Comparison of ENCODE assay signal across 9 cellular contexts in the genomic region with DNA sequence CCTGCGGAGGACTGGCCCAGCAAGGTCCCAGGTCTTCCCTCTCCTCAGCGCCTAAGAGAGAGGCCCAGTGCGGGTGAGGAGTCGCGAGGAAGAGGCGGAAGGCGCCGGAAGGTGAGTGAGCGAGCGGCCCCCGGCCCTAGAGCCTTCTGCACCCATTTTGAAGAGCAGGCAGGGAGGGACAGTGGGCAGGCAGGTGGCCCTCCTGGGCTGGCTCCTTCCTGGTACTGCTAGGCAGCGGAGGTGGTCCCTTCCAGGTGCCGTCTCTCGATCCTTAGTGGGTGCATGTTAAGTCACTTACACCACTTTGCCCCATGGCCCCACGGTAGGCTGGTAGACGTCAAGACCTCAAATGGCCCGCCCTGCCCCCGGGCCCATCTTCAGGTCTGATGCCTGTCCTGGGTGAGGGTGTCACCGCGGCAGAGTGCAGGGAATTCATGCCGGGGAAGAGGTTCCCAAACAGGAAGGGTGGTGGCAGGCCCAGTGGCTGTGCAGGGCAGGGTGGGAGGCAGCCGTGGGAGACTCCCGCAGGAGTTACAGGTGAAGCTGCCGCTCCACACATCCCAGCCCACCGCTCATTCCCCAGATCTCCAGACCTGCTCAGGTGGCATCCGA. TPM values are rescaled to one million over a fixed set of nuclear protein-coding genes. Genes with fewer than 3 reads are reported as not detected.
DNase-seq lines count a peak whose midpoint lies in the region; ATAC-seq and TF ChIP-seq lines count a peak whose summit lies in the region.
"Had no signal": no experiment of that assay in that cellular context is flagged by ENCODE, and none has a peak within 500 bp of the region (broad histone marks: within the 10 kb centered on the region; RNA-seq: fewer than 3 reads in every experiment).

No MANE protein-coding gene starts in this region.

- H3K27me3 Mint-ChIP-seq in neural progenitor cell (ENCODE audit: insufficient read depth, low read depth) = peaks cover 45% of the 10 kb centered on the region

- H3K9ac ChIP-seq in BLaER1 = no peak overlapping the region
- peak overlapping the region; percentile 55; the same call in 1 of the 2 replicates for H3K9ac ChIP-seq in MM.1S (ENCODE audit: low read length)
- no peak overlapping the region for H3K9ac ChIP-seq in neural progenitor cell

- no peak overlapping the region for H3K27ac Mint-ChIP-seq in neural progenitor cell

- H3K27ac ChIP-seq in BLaER1 (no peak overlapping the region), MM.1S (ENCODE audit: low read length) (no peak overlapping the region), neural progenitor cell (no peak overlapping the region)

- ATAC-seq in HG03097 (IDR thresholded peaks at IDR 0.05; ENCODE audit: low FRiP score, unreplicated experiment) (no peak), HG02973 (IDR thresholded peaks at IDR 0.05; ENCODE audit: unreplicated experiment) (no peak)

- H3K4me1 Mint-ChIP-seq in neural progenitor cell = peaks cover 42% of the 10 kb centered on the region

- peaks cover 4% of the 10 kb centered on the region for H3K9me3 Mint-ChIP-seq in neural progenitor cell

- H2AFZ ChIP-seq in MM.1S (ENCODE audit: low read length) = peak overlapping the region; percentile 62
- H2AFZ ChIP-seq in neural progenitor cell (replicated peaks) = peak overlapping the region; percentile 98

- H3K4me1 ChIP-seq in BLaER1 (peaks cover 26% of the 10 kb centered on the region), MM.1S (ENCODE audit: low read length) (no peaks in the 10 kb centered on the region), neural progenitor cell (peaks cover 8% of the 10 kb centered on the region)

- H4K20me1 ChIP-seq in BLaER1 (peaks cover 28% of the 10 kb centered on the region; the same call in 1 of the 2 replicates), MM.1S (ENCODE audit: insufficient read depth, low read length) (no peaks in the 10 kb centered on the region), neural progenitor cell (ENCODE audit: low read depth) (no peaks in the 10 kb centered on the region)

- peak overlapping the region; percentile 57 for H3K4me3 Mint-ChIP-seq in neural progenitor cell

- DNase-seq in MM.1S (no peak), epithelial cell of proximal tubule (ENCODE audit: low read depth) (no peak), neural progenitor cell (ENCODE audit: low spot score) (no peak), T-helper 9 cell (no peak), H4 (ENCODE audit: low spot score) (no peak)

- H3K79me2 ChIP-seq in MM.1S (ENCODE audit: low read length) (no peaks in the 10 kb centered on the region), neural progenitor cell (ENCODE audit: low read depth) (no peaks in the 10 kb centered on the region)

- H3K9me2 ChIP-seq in MM.1S (replicated peaks; ENCODE audit: insufficient read depth, low read length) = no peaks in the 10 kb centered on the region

- H3K27me3 ChIP-seq in BLaER1 (peaks cover 64% of the 10 kb centered on the region), MM.1S (replicated peaks; ENCODE audit: insufficient read depth, low read length) (peaks cover 15% of the 10 kb centered on the region; the same call in 1 of the 2 replicates), neural progenitor cell (peaks cover 58% of the 10 kb centered on the region)

- H3F3A ChIP-seq in MM.1S (ENCODE audit: insufficient read depth, low read length) (no peaks in the 10 kb centered on the region), neural progenitor cell (ENCODE audit: low read depth) (peaks cover 9% of the 10 kb centered on the region)

- H3K36me3 ChIP-seq in BLaER1 (no peaks in the 10 kb centered on the region), MM.1S (replicated peaks; ENCODE audit: insufficient read depth, low read length) (no peaks in the 10 kb centered on the region), neural progenitor cell (no peaks in the 10 kb centered on the region)

- TF ChIP-seq CTCF in MM.1S (IDR thresholded peaks at IDR 0.05; ENCODE audit: low read length) (no peak), epithelial cell of proximal tubule (conservative IDR thresholded peaks at IDR 0.05; ENCODE audit: low read depth, low read length) (no peak), neural progenitor cell (IDR thresholded peaks at IDR 0.05) (no peak)

- H3K9me3 ChIP-seq in BLaER1 (no peaks in the 10 kb centered on the region), MM.1S (replicated peaks; ENCODE audit: insufficient read depth, low read length) (no peaks in the 10 kb centered on the region), neural progenitor cell (ENCODE audit: low read depth) (no peaks in the 10 kb centered on the region)

- peaks cover 4% of the 10 kb centered on the region for H3K36me3 Mint-ChIP-seq in neural progenitor cell

- H3K4me2 ChIP-seq in BLaER1 (peak overlapping the region; percentile 84), MM.1S (ENCODE audit: low read depth, low read length) (peak overlapping the region; percentile 71; the same call in 1 of the 2 replicates), neural progenitor cell (peak overlapping the region; percentile 99)

- H3K4me3 ChIP-seq in BLaER1 = peak overlapping the region; percentile 62
- peak overlapping the region; percentile 68 for H3K4me3 ChIP-seq in MM.1S (ENCODE audit: low read length)
- H3K4me3 ChIP-seq in epithelial cell of proximal tubule (ENCODE audit: low read depth, low read length) = peak overlapping the region; percentile 43
- peak overlapping the region; percentile 65 for H3K4me3 ChIP-seq in neural progenitor cell

RNA-seq across cellular contexts. Expression of gene PAK6, which starts 14.4 kb away (rescaled TPM):
- total RNA-seq in epithelial cell of proximal tubule (4.5 and 7.1 TPM in 2 replicates), neural progenitor cell (ENCODE audit: low replicate concordance) (0.90 TPM in 1 of 2 replicates, not detected in the other)
- 2.4 TPM in 1 of 2 replicates, not detected in the other for total RNA-seq in H4 (2014; rRNA removed; shearing (Covaris generic))

RNA-seq across cellular contexts. Expression of gene ANKRD63, which starts 29.6 kb away (rescaled TPM):
- total RNA-seq in epithelial cell of proximal tubule = 0.22 TPM in 1 of 2 replicates, not detected in the other
- total RNA-seq in neural progenitor cell (ENCODE audit: low replicate concordance) = not detected in 2 replicates
- total RNA-seq in H4 (2014; rRNA removed; shearing (Covaris generic)) = 0.37 TPM in 1 of 2 replicates, not detected in the other
- total RNA-seq: M059J had no signal

RNA-seq across cellular contexts. Expression of gene PLCB2, which starts 54.5 kb away (rescaled TPM):
- total RNA-seq in epithelial cell of proximal tubule = 0.81 and 1.2 TPM in 2 replicates
- total RNA-seq in neural progenitor cell (ENCODE audit: low replicate concordance) = 0.56 and 2.1 TPM in 2 replicates
- 1.6 and 2.4 TPM in 2 replicates for total RNA-seq in H4 (2014; rRNA removed; shearing (Covaris generic))
- total RNA-seq: M059J had no signal
